Comparison of ENCODE assay signal across 17 cellular contexts in the genomic region with DNA sequence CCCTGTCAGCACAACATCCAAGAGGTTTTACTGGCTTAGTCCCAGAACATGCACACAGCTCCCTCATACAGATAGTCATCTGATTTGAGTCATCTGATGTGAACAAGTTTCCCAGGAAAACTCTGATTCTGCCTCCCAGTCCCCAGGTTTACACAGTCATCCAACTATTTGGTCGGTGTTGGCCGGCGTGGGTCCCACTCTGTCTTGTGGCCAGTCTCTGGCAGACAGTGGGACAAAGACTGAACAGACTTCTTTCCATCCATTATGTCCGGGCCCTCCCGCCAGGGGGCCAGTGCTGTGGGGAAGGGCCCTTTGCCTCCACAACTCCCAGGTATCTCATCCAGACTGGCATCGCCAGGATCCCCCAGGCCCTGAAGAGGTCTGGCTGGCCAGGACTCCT.
DNase-seq lines count a peak whose midpoint lies in the region; ATAC-seq and TF ChIP-seq lines count a peak whose summit lies in the region.
"Had no signal": no experiment of that assay in that cellular context is flagged by ENCODE, and none has a peak within 500 bp of the region (broad histone marks: within the 10 kb centered on the region; RNA-seq: fewer than 3 reads in every experiment).

No MANE protein-coding gene starts in this region.

- no peaks in the 10 kb centered on the region for H3K9me3 ChIP-seq in AG04450 (ENCODE audit: control insufficient read depth, insufficient read depth, low read length)

- TF ChIP-seq CTCF in AG04450 (IDR thresholded peaks at IDR 0.05; ENCODE audit: low read depth, low read length) (no peak), HFFc6 (IDR thresholded peaks at IDR 0.05) (no peak), brain microvascular endothelial cell (IDR thresholded peaks at IDR 0.05; ENCODE audit: low read depth, low read length, missing control alignments) (no peak)

- in situ Hi-C loops in brain microvascular endothelial cell (cut with HindIII; ENCODE audit: low pct_ligation_motif_present, low sequenced_read_pairs) = no loop called here

- POLR2A ChIA-PET in AG04450 (lab: Yijun Ruan, JAX) = no interaction called here
- POLR2A ChIA-PET in naive thymus-derived CD8-positive, alpha-beta T cell (lab: Charles Lee) = no interaction called here

- H3K4me3 ChIP-seq in AG04450 (ENCODE audit: low read depth, low read length) = no peak overlapping the region
- H3K4me3 ChIP-seq in brain microvascular endothelial cell (ENCODE audit: low read depth, low read length) = no peak overlapping the region

- no peak for ATAC-seq in naive thymus-derived CD8-positive, alpha-beta T cell
- ATAC-seq in HG02678 (IDR thresholded peaks at IDR 0.05; ENCODE audit: unreplicated experiment) = no peak
- ATAC-seq: left cardiac atrium, Right ventricle myocardium inferior, T-cell had no signal

- no peak overlapping the region for H3K4me3 Mint-ChIP-seq in HFFc6
- H3K4me3 Mint-ChIP-seq in naive thymus-derived CD8-positive, alpha-beta T cell = no peak overlapping the region
- H3K4me3 Mint-ChIP-seq: activated CD4-positive, alpha-beta T cell treated with anti-CD3 and anti-CD28 coated beads, Interleukin-2, amount 10 ng/mL, durations not matched to agents 24 days and 14 days; T-cell had no signal

- H3K9me3 Mint-ChIP-seq in HFFc6 = no peaks in the 10 kb centered on the region
- H3K9me3 Mint-ChIP-seq in naive thymus-derived CD8-positive, alpha-beta T cell = no peaks in the 10 kb centered on the region
- H3K9me3 Mint-ChIP-seq: activated CD4-positive, alpha-beta T cell treated with anti-CD3 and anti-CD28 coated beads, Interleukin-2, amount 10 ng/mL, durations not matched to agents 24 days and 14 days; T-cell had no signal

- no peaks in the 10 kb centered on the region for H3K36me3 ChIP-seq in brain microvascular endothelial cell (replicated peaks)

- H3K27me3 Mint-ChIP-seq in HFFc6 (ENCODE audit: insufficient read depth) = peaks cover 6% of the 10 kb centered on the region
- H3K27me3 Mint-ChIP-seq in naive thymus-derived CD8-positive, alpha-beta T cell = peaks cover 0 to 2% (median 0%) of the 10 kb centered on the region in 5 donors

- CTCF ChIA-PET in AG04450 (lab: Charles Lee) = interaction anchor here (0.6 kb wide), 1 partner anchor 153 kb away, joined by 5 read pairs; no protein-coding TSS in a partner anchor

- no peaks in the 10 kb centered on the region for H3K27me3 ChIP-seq in AG04450 (ENCODE audit: control insufficient read depth, insufficient read depth, low read length)
- no peaks in the 10 kb centered on the region for H3K27me3 ChIP-seq in brain microvascular endothelial cell (replicated peaks)

- H3K27ac Mint-ChIP-seq in HFFc6 = peak overlapping the region; percentile 54; the same call in 1 of the 2 replicates
- H3K27ac Mint-ChIP-seq in naive thymus-derived CD8-positive, alpha-beta T cell = no peak overlapping the region
- H3K27ac Mint-ChIP-seq: activated CD4-positive, alpha-beta T cell treated with anti-CD3 and anti-CD28 coated beads, Interleukin-2, amount 10 ng/mL, durations not matched to agents 24 days and 14 days; T-cell had no signal

- DNase-seq in AG04450 (ENCODE audit: low read depth, low spot score) (no peak), HFFc6 (peak; percentile 78), brain microvascular endothelial cell (peak; percentile 16), globus pallidus (ENCODE audit: low spot score) (peak; percentile 43), GF-D8 (lab: John Stamatoyannopoulos, UW) (no peak), amygdala (lab: John Stamatoyannopoulos, UW) (no peak)
- no peak for DNase-seq in naive thymus-derived CD8-positive, alpha-beta T cell
- DNase-seq: activated CD4-positive, alpha-beta T cell treated with anti-CD3 and anti-CD28 coated beads, Interleukin-2, amount 10 ng/mL, durations not matched to agents 24 days and 14 days; activated gamma-delta T cell treated with Interleukin-2 at 50 U/mL for 16 hours; foreskin melanocyte; left cardiac atrium; NCI-H1436; NCI-H526; stimulated activated CD4-positive, alpha-beta T cell treated with anti-CD3 and anti-CD28 coated beads, Interleukin-4, amount 100 ng/mL, for 4 hours; T-cell had no signal

- peaks cover 35% of the 10 kb centered on the region for H3K4me1 Mint-ChIP-seq in HFFc6 (ENCODE audit: low read depth)
- H3K4me1 Mint-ChIP-seq in naive thymus-derived CD8-positive, alpha-beta T cell = no peaks in the 10 kb centered on the region
- H3K4me1 Mint-ChIP-seq: activated CD4-positive, alpha-beta T cell treated with anti-CD3 and anti-CD28 coated beads, Interleukin-2, amount 10 ng/mL, durations not matched to agents 24 days and 14 days had no signal

- no peaks in the 10 kb centered on the region for H3K36me3 Mint-ChIP-seq in HFFc6 (ENCODE audit: low read depth)
- no peaks in the 10 kb centered on the region for H3K36me3 Mint-ChIP-seq in naive thymus-derived CD8-positive, alpha-beta T cell
- H3K36me3 Mint-ChIP-seq: T-cell had no signal

- H3K27ac ChIP-seq in AG04450 (ENCODE audit: low read depth, low read length) = peak overlapping the region; percentile 21
- H3K27ac ChIP-seq in brain microvascular endothelial cell = no peak overlapping the region

Comparison
In these comparisons a context has a peak if more than half of its experiments do, and no peak if none do; other contexts are left out.
1. DNase-seq: peak in HFFc6 (single experiment), brain microvascular endothelial cell (single experiment) and globus pallidus (single experiment); none in AG04450 (single experiment), naive thymus-derived CD8-positive, alpha-beta T cell (0 of 10), GF-D8 (single experiment) and amygdala (0 of 56).